Comparison of ENCODE assay signal across 1 cellular context in the genomic region with DNA sequence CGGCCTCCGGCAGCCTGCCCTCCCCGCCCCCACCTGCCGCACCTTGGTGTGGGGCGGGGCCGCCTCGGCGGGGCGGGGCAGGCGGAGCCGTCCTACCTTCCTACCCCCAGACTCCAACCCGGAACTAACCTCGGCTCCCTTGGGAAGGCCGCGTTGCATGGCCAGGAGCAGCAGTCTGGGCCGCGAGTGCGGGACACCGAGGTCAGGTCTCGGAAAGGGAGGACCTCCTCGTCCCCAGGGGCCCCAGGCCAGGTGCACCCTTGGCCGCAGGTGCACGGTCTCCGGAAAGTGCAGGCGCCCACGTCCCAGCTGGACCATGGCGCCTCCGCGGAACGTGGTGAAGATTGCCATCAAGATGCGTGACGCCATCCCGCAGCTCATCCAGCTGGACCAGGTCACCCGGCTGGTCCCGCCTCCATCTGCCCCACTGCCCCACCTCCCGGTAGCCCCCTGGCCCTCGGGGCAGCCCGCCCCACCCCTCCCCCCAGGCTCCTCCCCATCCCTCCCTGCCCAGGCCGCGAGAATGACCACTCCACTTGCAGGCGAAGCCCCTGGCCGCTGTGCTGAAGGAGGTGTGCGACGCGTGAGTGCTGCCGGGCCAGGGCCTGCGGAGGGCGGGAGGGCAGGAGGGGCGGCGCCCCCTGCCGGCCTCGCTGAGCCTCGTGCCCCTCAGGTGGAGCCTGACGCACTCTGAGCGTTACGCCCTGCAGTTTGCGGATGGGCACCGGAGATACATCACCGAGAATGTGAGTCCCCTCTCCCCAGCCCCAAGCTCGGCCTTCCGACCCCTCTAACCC.
A peak's percentile ranks its signal among the peaks of the same experiment; 100 is the strongest.
TF ChIP-seq lines count a peak whose summit lies in the region.

A gene with protein sequence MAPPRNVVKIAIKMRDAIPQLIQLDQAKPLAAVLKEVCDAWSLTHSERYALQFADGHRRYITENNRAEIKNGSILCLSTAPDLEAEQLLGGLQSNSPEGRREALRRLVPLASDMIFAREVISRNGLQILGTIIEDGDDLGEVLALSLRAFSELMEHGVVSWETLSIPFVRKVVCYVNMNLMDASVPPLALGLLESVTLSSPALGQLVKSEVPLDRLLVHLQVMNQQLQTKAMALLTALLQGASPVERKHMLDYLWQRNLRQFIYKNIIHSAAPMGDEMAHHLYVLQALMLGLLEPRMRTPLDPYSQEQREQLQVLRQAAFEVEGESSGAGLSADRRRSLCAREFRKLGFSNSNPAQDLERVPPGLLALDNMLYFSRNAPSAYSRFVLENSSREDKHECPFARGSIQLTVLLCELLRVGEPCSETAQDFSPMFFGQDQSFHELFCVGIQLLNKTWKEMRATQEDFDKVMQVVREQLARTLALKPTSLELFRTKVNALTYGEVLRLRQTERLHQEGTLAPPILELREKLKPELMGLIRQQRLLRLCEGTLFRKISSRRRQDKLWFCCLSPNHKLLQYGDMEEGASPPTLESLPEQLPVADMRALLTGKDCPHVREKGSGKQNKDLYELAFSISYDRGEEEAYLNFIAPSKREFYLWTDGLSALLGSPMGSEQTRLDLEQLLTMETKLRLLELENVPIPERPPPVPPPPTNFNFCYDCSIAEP (plus strand): TSS at position 121 of the 797 bp plus-strand sequence. CDS start 196 bp downstream, at position 317.

TF ChIP-seq in WTC11, 78 proteins besides CTCF, POLR2A, EP300 and RAD21 (continues in another document):
- TF ChIP-seq, protein P1, sequence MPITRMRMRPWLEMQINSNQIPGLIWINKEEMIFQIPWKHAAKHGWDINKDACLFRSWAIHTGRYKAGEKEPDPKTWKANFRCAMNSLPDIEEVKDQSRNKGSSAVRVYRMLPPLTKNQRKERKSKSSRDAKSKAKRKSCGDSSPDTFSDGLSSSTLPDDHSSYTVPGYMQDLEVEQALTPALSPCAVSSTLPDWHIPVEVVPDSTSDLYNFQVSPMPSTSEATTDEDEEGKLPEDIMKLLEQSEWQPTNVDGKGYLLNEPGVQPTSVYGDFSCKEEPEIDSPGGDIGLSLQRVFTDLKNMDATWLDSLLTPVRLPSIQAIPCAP (CRISPR knock-in tag; IDR thresholded peaks at IDR 0.05) = peak; percentile 23; the same call in 1 of the 2 replicates
- TF ChIP-seq, protein P2, sequence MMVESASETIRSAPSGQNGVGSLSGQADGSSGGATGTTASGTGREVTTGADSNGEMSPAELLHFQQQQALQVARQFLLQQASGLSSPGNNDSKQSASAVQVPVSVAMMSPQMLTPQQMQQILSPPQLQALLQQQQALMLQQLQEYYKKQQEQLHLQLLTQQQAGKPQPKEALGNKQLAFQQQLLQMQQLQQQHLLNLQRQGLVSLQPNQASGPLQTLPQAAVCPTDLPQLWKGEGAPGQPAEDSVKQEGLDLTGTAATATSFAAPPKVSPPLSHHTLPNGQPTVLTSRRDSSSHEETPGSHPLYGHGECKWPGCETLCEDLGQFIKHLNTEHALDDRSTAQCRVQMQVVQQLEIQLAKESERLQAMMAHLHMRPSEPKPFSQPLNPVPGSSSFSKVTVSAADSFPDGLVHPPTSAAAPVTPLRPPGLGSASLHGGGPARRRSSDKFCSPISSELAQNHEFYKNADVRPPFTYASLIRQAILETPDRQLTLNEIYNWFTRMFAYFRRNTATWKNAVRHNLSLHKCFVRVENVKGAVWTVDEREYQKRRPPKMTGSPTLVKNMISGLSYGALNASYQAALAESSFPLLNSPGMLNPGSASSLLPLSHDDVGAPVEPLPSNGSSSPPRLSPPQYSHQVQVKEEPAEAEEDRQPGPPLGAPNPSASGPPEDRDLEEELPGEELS (CRISPR knock-in tag; IDR thresholded peaks at IDR 0.05) = peak; percentile 81; the same call in 1 of the 2 replicates
- peak; percentile 52; the same call in 1 of the 2 replicates for TF ChIP-seq MYBL2 (CRISPR knock-in tag; IDR thresholded peaks at IDR 0.05)
- TF ChIP-seq ZNF317 (CRISPR knock-in tag; IDR thresholded peaks at IDR 0.05; ENCODE audit: borderline replicate concordance, low read depth) = 0 out of 2 replicates have a peak, but pooled peaks have one; percentile 18
- no peak for TF ChIP-seq MXD4 (CRISPR knock-in tag; IDR thresholded peaks at IDR 0.05; ENCODE audit: borderline replicate concordance)
- TF ChIP-seq, protein P3, sequence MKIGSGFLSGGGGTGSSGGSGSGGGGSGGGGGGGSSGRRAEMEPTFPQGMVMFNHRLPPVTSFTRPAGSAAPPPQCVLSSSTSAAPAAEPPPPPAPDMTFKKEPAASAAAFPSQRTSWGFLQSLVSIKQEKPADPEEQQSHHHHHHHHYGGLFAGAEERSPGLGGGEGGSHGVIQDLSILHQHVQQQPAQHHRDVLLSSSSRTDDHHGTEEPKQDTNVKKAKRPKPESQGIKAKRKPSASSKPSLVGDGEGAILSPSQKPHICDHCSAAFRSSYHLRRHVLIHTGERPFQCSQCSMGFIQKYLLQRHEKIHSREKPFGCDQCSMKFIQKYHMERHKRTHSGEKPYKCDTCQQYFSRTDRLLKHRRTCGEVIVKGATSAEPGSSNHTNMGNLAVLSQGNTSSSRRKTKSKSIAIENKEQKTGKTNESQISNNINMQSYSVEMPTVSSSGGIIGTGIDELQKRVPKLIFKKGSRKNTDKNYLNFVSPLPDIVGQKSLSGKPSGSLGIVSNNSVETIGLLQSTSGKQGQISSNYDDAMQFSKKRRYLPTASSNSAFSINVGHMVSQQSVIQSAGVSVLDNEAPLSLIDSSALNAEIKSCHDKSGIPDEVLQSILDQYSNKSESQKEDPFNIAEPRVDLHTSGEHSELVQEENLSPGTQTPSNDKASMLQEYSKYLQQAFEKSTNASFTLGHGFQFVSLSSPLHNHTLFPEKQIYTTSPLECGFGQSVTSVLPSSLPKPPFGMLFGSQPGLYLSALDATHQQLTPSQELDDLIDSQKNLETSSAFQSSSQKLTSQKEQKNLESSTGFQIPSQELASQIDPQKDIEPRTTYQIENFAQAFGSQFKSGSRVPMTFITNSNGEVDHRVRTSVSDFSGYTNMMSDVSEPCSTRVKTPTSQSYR (CRISPR knock-in tag; IDR thresholded peaks at IDR 0.05) = 0 out of 2 replicates have a peak, but pooled peaks have one; percentile 72
- no peak for TF ChIP-seq GTF2I (CRISPR knock-in tag; conservative IDR thresholded peaks at IDR 0.05)
- TF ChIP-seq, protein P4, sequence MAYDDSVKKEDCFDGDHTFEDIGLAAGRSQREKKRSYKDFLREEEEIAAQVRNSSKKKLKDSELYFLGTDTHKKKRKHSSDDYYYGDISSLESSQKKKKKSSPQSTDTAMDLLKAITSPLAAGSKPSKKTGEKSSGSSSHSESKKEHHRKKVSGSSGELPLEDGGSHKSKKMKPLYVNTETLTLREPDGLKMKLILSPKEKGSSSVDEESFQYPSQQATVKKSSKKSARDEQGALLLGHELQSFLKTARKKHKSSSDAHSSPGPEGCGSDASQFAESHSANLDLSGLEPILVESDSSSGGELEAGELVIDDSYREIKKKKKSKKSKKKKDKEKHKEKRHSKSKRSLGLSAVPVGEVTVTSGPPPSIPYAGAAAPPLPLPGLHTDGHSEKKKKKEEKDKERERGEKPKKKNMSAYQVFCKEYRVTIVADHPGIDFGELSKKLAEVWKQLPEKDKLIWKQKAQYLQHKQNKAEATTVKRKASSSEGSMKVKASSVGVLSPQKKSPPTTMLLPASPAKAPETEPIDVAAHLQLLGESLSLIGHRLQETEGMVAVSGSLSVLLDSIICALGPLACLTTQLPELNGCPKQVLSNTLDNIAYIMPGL (CRISPR knock-in tag; IDR thresholded peaks at IDR 0.05) = peak; percentile 86
- peak; percentile 25; the same call in 1 of the 2 replicates for TF ChIP-seq PRRX2 (CRISPR knock-in tag; IDR thresholded peaks at IDR 0.05)
- TF ChIP-seq, protein P5, sequence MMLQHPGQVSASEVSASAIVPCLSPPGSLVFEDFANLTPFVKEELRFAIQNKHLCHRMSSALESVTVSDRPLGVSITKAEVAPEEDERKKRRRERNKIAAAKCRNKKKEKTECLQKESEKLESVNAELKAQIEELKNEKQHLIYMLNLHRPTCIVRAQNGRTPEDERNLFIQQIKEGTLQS (CRISPR knock-in tag; conservative IDR thresholded peaks at IDR 0.05) = no peak
- TF ChIP-seq TEAD1 (CRISPR knock-in tag; IDR thresholded peaks at IDR 0.05) = 0 out of 2 replicates have a peak, but pooled peaks have one; percentile 40
- no peak for TF ChIP-seq SMAD4 (CRISPR knock-in tag; IDR thresholded peaks at IDR 0.05)
- TF ChIP-seq, protein P6, sequence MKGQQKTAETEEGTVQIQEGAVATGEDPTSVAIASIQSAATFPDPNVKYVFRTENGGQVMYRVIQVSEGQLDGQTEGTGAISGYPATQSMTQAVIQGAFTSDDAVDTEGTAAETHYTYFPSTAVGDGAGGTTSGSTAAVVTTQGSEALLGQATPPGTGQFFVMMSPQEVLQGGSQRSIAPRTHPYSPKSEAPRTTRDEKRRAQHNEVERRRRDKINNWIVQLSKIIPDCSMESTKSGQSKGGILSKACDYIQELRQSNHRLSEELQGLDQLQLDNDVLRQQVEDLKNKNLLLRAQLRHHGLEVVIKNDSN (CRISPR knock-in tag; IDR thresholded peaks at IDR 0.05) = 0 out of 2 replicates have a peak, but pooled peaks have one; percentile 19
- TF ChIP-seq HMGA2 (CRISPR knock-in tag; IDR thresholded peaks at IDR 0.05) = no peak
- peak; percentile 90 for TF ChIP-seq ZNF416 (CRISPR knock-in tag; IDR thresholded peaks at IDR 0.05)
- peak; percentile 61; the same call in 1 of the 2 replicates for TF ChIP-seq FOXP1 (CRISPR knock-in tag; IDR thresholded peaks at IDR 0.05; ENCODE audit: borderline replicate concordance)
- peak; percentile 14; the same call in 1 of the 2 replicates for TF ChIP-seq SP1 (CRISPR knock-in tag; conservative IDR thresholded peaks at IDR 0.05)
- TF ChIP-seq, protein P7, sequence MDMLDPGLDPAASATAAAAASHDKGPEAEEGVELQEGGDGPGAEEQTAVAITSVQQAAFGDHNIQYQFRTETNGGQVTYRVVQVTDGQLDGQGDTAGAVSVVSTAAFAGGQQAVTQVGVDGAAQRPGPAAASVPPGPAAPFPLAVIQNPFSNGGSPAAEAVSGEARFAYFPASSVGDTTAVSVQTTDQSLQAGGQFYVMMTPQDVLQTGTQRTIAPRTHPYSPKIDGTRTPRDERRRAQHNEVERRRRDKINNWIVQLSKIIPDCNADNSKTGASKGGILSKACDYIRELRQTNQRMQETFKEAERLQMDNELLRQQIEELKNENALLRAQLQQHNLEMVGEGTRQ (CRISPR knock-in tag; IDR thresholded peaks at IDR 0.05) = peak; percentile 58
- TF ChIP-seq, protein P8, sequence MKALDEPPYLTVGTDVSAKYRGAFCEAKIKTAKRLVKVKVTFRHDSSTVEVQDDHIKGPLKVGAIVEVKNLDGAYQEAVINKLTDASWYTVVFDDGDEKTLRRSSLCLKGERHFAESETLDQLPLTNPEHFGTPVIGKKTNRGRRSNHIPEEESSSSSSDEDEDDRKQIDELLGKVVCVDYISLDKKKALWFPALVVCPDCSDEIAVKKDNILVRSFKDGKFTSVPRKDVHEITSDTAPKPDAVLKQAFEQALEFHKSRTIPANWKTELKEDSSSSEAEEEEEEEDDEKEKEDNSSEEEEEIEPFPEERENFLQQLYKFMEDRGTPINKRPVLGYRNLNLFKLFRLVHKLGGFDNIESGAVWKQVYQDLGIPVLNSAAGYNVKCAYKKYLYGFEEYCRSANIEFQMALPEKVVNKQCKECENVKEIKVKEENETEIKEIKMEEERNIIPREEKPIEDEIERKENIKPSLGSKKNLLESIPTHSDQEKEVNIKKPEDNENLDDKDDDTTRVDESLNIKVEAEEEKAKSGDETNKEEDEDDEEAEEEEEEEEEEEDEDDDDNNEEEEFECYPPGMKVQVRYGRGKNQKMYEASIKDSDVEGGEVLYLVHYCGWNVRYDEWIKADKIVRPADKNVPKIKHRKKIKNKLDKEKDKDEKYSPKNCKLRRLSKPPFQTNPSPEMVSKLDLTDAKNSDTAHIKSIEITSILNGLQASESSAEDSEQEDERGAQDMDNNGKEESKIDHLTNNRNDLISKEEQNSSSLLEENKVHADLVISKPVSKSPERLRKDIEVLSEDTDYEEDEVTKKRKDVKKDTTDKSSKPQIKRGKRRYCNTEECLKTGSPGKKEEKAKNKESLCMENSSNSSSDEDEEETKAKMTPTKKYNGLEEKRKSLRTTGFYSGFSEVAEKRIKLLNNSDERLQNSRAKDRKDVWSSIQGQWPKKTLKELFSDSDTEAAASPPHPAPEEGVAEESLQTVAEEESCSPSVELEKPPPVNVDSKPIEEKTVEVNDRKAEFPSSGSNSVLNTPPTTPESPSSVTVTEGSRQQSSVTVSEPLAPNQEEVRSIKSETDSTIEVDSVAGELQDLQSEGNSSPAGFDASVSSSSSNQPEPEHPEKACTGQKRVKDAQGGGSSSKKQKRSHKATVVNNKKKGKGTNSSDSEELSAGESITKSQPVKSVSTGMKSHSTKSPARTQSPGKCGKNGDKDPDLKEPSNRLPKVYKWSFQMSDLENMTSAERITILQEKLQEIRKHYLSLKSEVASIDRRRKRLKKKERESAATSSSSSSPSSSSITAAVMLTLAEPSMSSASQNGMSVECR (CRISPR knock-in tag; IDR thresholded peaks at IDR 0.05; ENCODE audit: borderline replicate concordance) = peak; percentile 53; the same call in 1 of the 2 replicates
- TF ChIP-seq, protein P9, sequence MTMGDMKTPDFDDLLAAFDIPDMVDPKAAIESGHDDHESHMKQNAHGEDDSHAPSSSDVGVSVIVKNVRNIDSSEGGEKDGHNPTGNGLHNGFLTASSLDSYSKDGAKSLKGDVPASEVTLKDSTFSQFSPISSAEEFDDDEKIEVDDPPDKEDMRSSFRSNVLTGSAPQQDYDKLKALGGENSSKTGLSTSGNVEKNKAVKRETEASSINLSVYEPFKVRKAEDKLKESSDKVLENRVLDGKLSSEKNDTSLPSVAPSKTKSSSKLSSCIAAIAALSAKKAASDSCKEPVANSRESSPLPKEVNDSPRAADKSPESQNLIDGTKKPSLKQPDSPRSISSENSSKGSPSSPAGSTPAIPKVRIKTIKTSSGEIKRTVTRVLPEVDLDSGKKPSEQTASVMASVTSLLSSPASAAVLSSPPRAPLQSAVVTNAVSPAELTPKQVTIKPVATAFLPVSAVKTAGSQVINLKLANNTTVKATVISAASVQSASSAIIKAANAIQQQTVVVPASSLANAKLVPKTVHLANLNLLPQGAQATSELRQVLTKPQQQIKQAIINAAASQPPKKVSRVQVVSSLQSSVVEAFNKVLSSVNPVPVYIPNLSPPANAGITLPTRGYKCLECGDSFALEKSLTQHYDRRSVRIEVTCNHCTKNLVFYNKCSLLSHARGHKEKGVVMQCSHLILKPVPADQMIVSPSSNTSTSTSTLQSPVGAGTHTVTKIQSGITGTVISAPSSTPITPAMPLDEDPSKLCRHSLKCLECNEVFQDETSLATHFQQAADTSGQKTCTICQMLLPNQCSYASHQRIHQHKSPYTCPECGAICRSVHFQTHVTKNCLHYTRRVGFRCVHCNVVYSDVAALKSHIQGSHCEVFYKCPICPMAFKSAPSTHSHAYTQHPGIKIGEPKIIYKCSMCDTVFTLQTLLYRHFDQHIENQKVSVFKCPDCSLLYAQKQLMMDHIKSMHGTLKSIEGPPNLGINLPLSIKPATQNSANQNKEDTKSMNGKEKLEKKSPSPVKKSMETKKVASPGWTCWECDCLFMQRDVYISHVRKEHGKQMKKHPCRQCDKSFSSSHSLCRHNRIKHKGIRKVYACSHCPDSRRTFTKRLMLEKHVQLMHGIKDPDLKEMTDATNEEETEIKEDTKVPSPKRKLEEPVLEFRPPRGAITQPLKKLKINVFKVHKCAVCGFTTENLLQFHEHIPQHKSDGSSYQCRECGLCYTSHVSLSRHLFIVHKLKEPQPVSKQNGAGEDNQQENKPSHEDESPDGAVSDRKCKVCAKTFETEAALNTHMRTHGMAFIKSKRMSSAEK (CRISPR knock-in tag; IDR thresholded peaks at IDR 0.05; ENCODE audit: borderline replicate concordance) = peak; percentile 60; the same call in 1 of the 2 replicates
- 0 out of 2 replicates have a peak, but pooled peaks have one; percentile 53 for TF ChIP-seq CBFB (CRISPR knock-in tag; IDR thresholded peaks at IDR 0.05; ENCODE audit: low read depth)
- TF ChIP-seq CREB1 (CRISPR knock-in tag; IDR thresholded peaks at IDR 0.05) = 0 out of 2 replicates have a peak, but pooled peaks have one; percentile 47
- 0 out of 2 replicates have a peak, but pooled peaks have one; percentile 68 for TF ChIP-seq TP53 (CRISPR knock-in tag; IDR thresholded peaks at IDR 0.05)
- 0 out of 2 replicates have a peak, but pooled peaks have one; percentile 56 for TF ChIP-seq RELA (CRISPR knock-in tag; IDR thresholded peaks at IDR 0.05; ENCODE audit: borderline replicate concordance)
- TF ChIP-seq CREM (CRISPR knock-in tag; IDR thresholded peaks at IDR 0.05) = peak; percentile 35; the same call in 1 of the 2 replicates
